ENCODE assay signal across 34 cellular contexts in the genomic region with DNA sequence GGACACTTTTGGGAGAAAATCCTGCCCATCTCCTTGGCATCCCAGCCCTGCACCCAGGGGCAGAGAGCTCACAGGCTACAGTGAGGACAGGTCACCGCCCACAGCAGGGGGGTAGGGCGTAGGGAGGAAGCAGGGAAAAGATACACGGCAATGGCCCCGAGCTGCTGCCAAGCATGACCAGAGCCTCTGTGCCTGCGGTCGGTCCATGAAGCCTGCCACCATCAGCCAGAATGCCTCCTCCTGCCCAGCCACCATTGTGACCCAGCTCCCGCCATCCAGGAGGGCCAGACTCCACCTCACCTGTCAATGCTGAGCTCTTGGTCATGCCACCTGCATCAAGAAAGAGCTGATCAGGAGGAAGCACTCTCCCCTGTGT.
"Had no signal": no experiment of that assay in that cellular context is flagged by ENCODE, and none has a peak within 500 bp of the region (broad histone marks: within the 10 kb centered on the region; RNA-seq: fewer than 3 reads in every experiment).

No MANE protein-coding gene starts in this region.

- H3K27me3 ChIP-seq: Peyer's patch had no signal

- H3K36me3 ChIP-seq: brain microvascular endothelial cell, Peyer's patch had no signal

- ATAC-seq: activated naive CD8-positive, alpha-beta T cell treated with anti-CD3 and anti-CD28 coated beads, Interleukin-2, amount 50 U/mL, for 24 hours; activated T-cell treated with anti-CD3 and anti-CD28 coated beads, Interleukin-2, amount 50 U/mL, for 4 hours; PC-3 had no signal

- H3K27ac ChIP-seq: brain microvascular endothelial cell, Peyer's patch, VCaP had no signal

- H3K9me3 ChIP-seq: Peyer's patch had no signal

- H3K4me1 ChIP-seq: Peyer's patch had no signal

- DNase-seq: activated B cell treated with CpG ODN at 0.5 μM for 24 hours; activated CD4-positive, alpha-beta memory T cell treated with anti-CD3 and anti-CD28 coated beads for 36 hours; activated CD4-positive, alpha-beta T cell treated with anti-CD3 and anti-CD28 coated beads for 4 hours; activated CD4-positive, alpha-beta T cell treated with anti-CD3 and anti-CD28 coated beads, Interleukin-2, amount 50 U/mL, for 1 hour; activated CD4-positive, CD25-positive, alpha-beta regulatory T cell treated with anti-CD3 and anti-CD28 coated beads, Interleukin-2, amount 50 U/mL, for 72 hours; activated CD8-positive, alpha-beta memory T cell treated with anti-CD3 and anti-CD28 coated beads, Interleukin-2, amount 50 U/mL, for 4 hours; activated naive CD4-positive, alpha-beta T cell treated with anti-CD3 and anti-CD28 coated beads, Interleukin-2, amount 10 ng/mL, durations not matched to agents 7 days and 5 days; activated naive CD8-positive, alpha-beta T cell treated with anti-CD3 and anti-CD28 coated beads, Interleukin-2, amount 50 U/mL, for 24 hours; activated T-cell treated with anti-CD3 and anti-CD28 coated beads for 4 hours; activated T-cell treated with anti-CD3 and anti-CD28 coated beads, Interleukin-2, amount 50 U/mL, for 4 hours; brain microvascular endothelial cell; Kasumi-1; KG1; MM.1S; MV-4-11; NCI-H1092; NCI-H1417; NCI-H146; NCI-H187; NCI-H2029 treated with DMSO at 0.1 percent for 48 hours; NCI-H2107; NCI-H2171; NCI-H510A; NCI-H526; NCI-H748 treated with DMSO at 0.1 percent for 48 hours; NK-92 treated with Interleukin-12 subunit alpha and Interleukin-12 subunit beta, amount 100 ng/mL, for 24 hours; PC-3; Peyer's patch; RPMI8226; SW 1271; T-helper 1 cell; T-helper 2 cell; T-helper 9 cell had no signal

- H3K4me3 ChIP-seq: Peyer's patch had no signal
